In genomic region chr1:21321963-21322680, GRCh38 we compare ENCODE assay signal across 9 cellular contexts. TPM values are rescaled to one million over a fixed set of nuclear protein-coding genes. Genes with fewer than 3 reads are reported as not detected.
A peak's percentile ranks its signal among the peaks of the same experiment; 100 is the strongest.
DNase-seq lines count a peak whose midpoint lies in the region; ATAC-seq and TF ChIP-seq lines count a peak whose summit lies in the region.
"Had no signal": no experiment of that assay in that cellular context is flagged by ENCODE, and none has a peak within 500 bp of the region (broad histone marks: within the 10 kb centered on the region; RNA-seq: fewer than 3 reads in every experiment).

No MANE protein-coding gene starts in this region.

- peak overlapping the region; percentile 61 for H3K9ac ChIP-seq in NT2/D1 (ENCODE audit: insufficient read length, low read depth)

- no peaks in the 10 kb centered on the region for H3K9me3 ChIP-seq in NT2/D1 (ENCODE audit: insufficient read depth, low read length)

- H3K9me3 Mint-ChIP-seq in CD14-positive monocyte (no peaks in the 10 kb centered on the region), osteocyte (ENCODE audit: unreplicated experiment) (no peaks in the 10 kb centered on the region)

- ATAC-seq in esophagus mucosa (no peak), HG03159 (IDR thresholded peaks at IDR 0.05; ENCODE audit: unreplicated experiment) (no peak), GM21447 (IDR thresholded peaks at IDR 0.05; ENCODE audit: unreplicated experiment) (no peak)

- peaks cover 38% of the 10 kb centered on the region for H3K4me1 ChIP-seq in NT2/D1 (ENCODE audit: insufficient read depth, insufficient read length)

- no peak overlapping the region for H3K4me3 ChIP-seq in NT2/D1 (ENCODE audit: insufficient read length, low read depth)
- no peak overlapping the region for H3K4me3 ChIP-seq in dorsolateral prefrontal cortex

- H3K27ac Mint-ChIP-seq in CD14-positive monocyte, result peak overlapping the region; percentile 64 to 99 (median 81)
- H3K27ac Mint-ChIP-seq in osteocyte (ENCODE audit: unreplicated experiment), result peak overlapping the region; percentile 98

- intact Hi-C loops in CD14-positive monocyte (cut with micrococcal nuclease), result no loop called here
- intact Hi-C loops in dorsolateral prefrontal cortex (cut with DNase I), result no loop called here

- H3K4me3 Mint-ChIP-seq in CD14-positive monocyte (peak overlapping the region; percentile 16 to 72), osteocyte (ENCODE audit: unreplicated experiment) (no peak overlapping the region)

- H3K27me3 Mint-ChIP-seq in CD14-positive monocyte (ENCODE audit: low read depth in 3 of 3) (peaks cover 5 to 18% (median 17%) of the 10 kb centered on the region in 3 donors), osteocyte (ENCODE audit: unreplicated experiment) (no peaks in the 10 kb centered on the region)

- TF ChIP-seq CTCF in CD14-positive monocyte (IDR thresholded peaks at IDR 0.05) (no peak), dorsolateral prefrontal cortex (IDR thresholded peaks at IDR 0.05 in 54 of 56, conservative IDR thresholded peaks at IDR 0.05 in 2 of 56; ENCODE audit: low read depth in 1 of 56, partially characterized antibody in 56 of 56) (no peak), osteocyte (IDR thresholded peaks at IDR 0.05) (no peak)

- DNase-seq in CD14-positive monocyte (ENCODE audit: low spot score) (no peak), NT2/D1 (ENCODE audit: low read depth, low spot score) (no peak), dorsolateral prefrontal cortex (no peak), osteocyte (ENCODE audit: extremely low spot score, unreplicated experiment) (no peak)
- DNase-seq in activated CD8-positive, alpha-beta memory T cell treated with anti-CD3 and anti-CD28 coated beads for 24 hours, result no peak
- DNase-seq: NCI-H2107 had no signal

- peaks cover 19 to 29% of the 10 kb centered on the region in 2 donors for H3K36me3 Mint-ChIP-seq in CD14-positive monocyte
- peaks cover 3% of the 10 kb centered on the region for H3K36me3 Mint-ChIP-seq in osteocyte (ENCODE audit: unreplicated experiment)

- peak overlapping the region in 55 of 59 donors; percentile 8 to 94 (median 74) for H3K27ac ChIP-seq in dorsolateral prefrontal cortex

- peaks cover 12% of the 10 kb centered on the region for H3K36me3 ChIP-seq in NT2/D1 (ENCODE audit: insufficient read depth, insufficient read length, low read length)

- H3K4me1 Mint-ChIP-seq in CD14-positive monocyte (peaks cover 68% of the 10 kb centered on the region), osteocyte (ENCODE audit: unreplicated experiment) (peaks cover 97% of the 10 kb centered on the region)

- no peaks in the 10 kb centered on the region for H3K27me3 ChIP-seq in NT2/D1 (ENCODE audit: insufficient read depth, insufficient read length)
- H3K27me3 ChIP-seq in dorsolateral prefrontal cortex, result no peaks in the 10 kb centered on the region

RNA-seq across cellular contexts. Expression of gene ECE1, which starts 31.9 kb away (rescaled TPM):
- polyA plus RNA-seq in CD14-positive monocyte, result 10 to 100 TPM; 10.6 to 23.3 TPM
- total RNA-seq in dorsolateral prefrontal cortex (100 to 1,000 TPM in 2 of 120 experiments, 10 to 100 TPM in 118; 38.8 to 122 (median 62.6) TPM), osteocyte (217 and 236 TPM in 2 replicates), esophagus mucosa (18.2 TPM)
